In genomic region chr2:63662028-63662804, GRCh38 we compare ENCODE assay signal across 13 cellular contexts.
DNase-seq lines count a peak whose midpoint lies in the region; ATAC-seq and TF ChIP-seq lines count a peak whose summit lies in the region.
"Had no signal": no experiment of that assay in that cellular context is flagged by ENCODE, and none has a peak within 500 bp of the region (broad histone marks: within the 10 kb centered on the region; RNA-seq: fewer than 3 reads in every experiment).

No MANE protein-coding gene starts in this region.

- peak overlapping the region; percentile 13; the same call in 1 of the 3 replicates for H2BK15ac ChIP-seq in IMR-90 (ENCODE audit: low read depth, low read length)

- H3K4me1 ChIP-seq in IMR-90 (ENCODE audit: control insufficient read depth, insufficient read depth, low read length): peaks cover 6% of the 10 kb centered on the region

- TF ChIP-seq CTCF in IMR-90 (conservative IDR thresholded peaks at IDR 0.05; ENCODE audit: low read depth, low read length) (no peak), choroid plexus epithelial cell (conservative IDR thresholded peaks at IDR 0.05; ENCODE audit: low read depth, low read length) (no peak)

- H3K27me3 Mint-ChIP-seq in activated naive CD4-positive, alpha-beta T cell treated with anti-CD3 and anti-CD28 coated beads for 36 hours (ENCODE audit: low read depth): peaks cover 13% of the 10 kb centered on the region

- no peaks in the 10 kb centered on the region for H3K79me1 ChIP-seq in IMR-90 (ENCODE audit: low read depth in 1 of 2, low read length in 2 of 2)

- no peak overlapping the region; the same call in 1 of the 2 replicates for H4K91ac ChIP-seq in IMR-90 (ENCODE audit: insufficient read depth, low read depth, low read length)

- H3K27ac Mint-ChIP-seq in activated naive CD4-positive, alpha-beta T cell treated with anti-CD3 and anti-CD28 coated beads for 36 hours: no peak overlapping the region
- H3K27ac Mint-ChIP-seq: CD8-positive, alpha-beta memory T cell had no signal

- H3K9me3 Mint-ChIP-seq in activated naive CD4-positive, alpha-beta T cell treated with anti-CD3 and anti-CD28 coated beads for 36 hours: no peaks in the 10 kb centered on the region
- H3K9me3 Mint-ChIP-seq: CD8-positive, alpha-beta memory T cell had no signal

- TF ChIP-seq POLR2A in IMR-90 (IDR thresholded peaks at IDR 0.05; ENCODE audit: low read depth, low read length): no peak

- H3K27me3 ChIP-seq in IMR-90 (ENCODE audit: control insufficient read depth, insufficient read depth, low read length): no peaks in the 10 kb centered on the region

- POLR2A ChIA-PET in IMR-90 (lab: Charles Lee; ENCODE audit: unreplicated experiment): no interaction called here

- H2AFZ ChIP-seq in IMR-90 (replicated peaks; ENCODE audit: low read length, poor library complexity): no peak overlapping the region

- H3K14ac ChIP-seq in IMR-90 (replicated peaks; ENCODE audit: low read depth, low read length): 0 out of 2 replicates have a peak overlapping the region, but pooled peaks have one; percentile 31

- H4K8ac ChIP-seq in IMR-90 (ENCODE audit: low read depth in 2 of 2, low read length in 2 of 2): no peak overlapping the region

- no peak overlapping the region for H3K18ac ChIP-seq in IMR-90 (ENCODE audit: low read depth, low read length)

- no peak overlapping the region for H3K4me2 ChIP-seq in IMR-90 (ENCODE audit: low read depth, low read length)

- peak overlapping the region; percentile 78 for H2BK120ac ChIP-seq in IMR-90 (ENCODE audit: low read depth, low read length)

- peak overlapping the region; percentile 75; the same call in 1 of the 2 replicates for H2BK20ac ChIP-seq in IMR-90 (ENCODE audit: low read depth, low read length)

- H3K27ac ChIP-seq in IMR-90 (ENCODE audit: insufficient read depth, low read length): no peak overlapping the region

- H4K20me1 ChIP-seq in IMR-90 (ENCODE audit: insufficient read depth, low read length): no peaks in the 10 kb centered on the region

- peaks cover 4% of the 10 kb centered on the region for H3K4me1 Mint-ChIP-seq in activated naive CD4-positive, alpha-beta T cell treated with anti-CD3 and anti-CD28 coated beads for 36 hours (ENCODE audit: low read depth)
- H3K4me1 Mint-ChIP-seq: CD8-positive, alpha-beta memory T cell had no signal

- no peak overlapping the region for H3K4me3 Mint-ChIP-seq in activated naive CD4-positive, alpha-beta T cell treated with anti-CD3 and anti-CD28 coated beads for 36 hours
- H3K4me3 Mint-ChIP-seq: CD8-positive, alpha-beta memory T cell had no signal

- in situ Hi-C loops in IMR-90 (cut with MboI; ENCODE audit: low sequenced_read_pairs): no loop called here

- no peak overlapping the region for H2BK5ac ChIP-seq in IMR-90 (ENCODE audit: low read depth, low read length, poor library complexity, severe bottlenecking)

- no peak overlapping the region for H3K9ac ChIP-seq in IMR-90 (ENCODE audit: low read depth, low read length)

- H3K9me1 ChIP-seq in IMR-90 (ENCODE audit: insufficient read depth, low read length): no peaks in the 10 kb centered on the region

- DNase-seq in IMR-90 (no peak), choroid plexus epithelial cell (ENCODE audit: low read depth) (peak; percentile 35), left lobe of liver (ENCODE audit: low spot score) (no peak), middle frontal gyrus (ENCODE audit: extremely low spot score, low spot score) (no peak), NCI-H2171 (lab: John Stamatoyannopoulos, UW) (no peak)
- DNase-seq in activated naive CD4-positive, alpha-beta T cell treated with anti-CD3 and anti-CD28 coated beads for 36 hours: no peak
- DNase-seq: CD8-positive, alpha-beta memory T cell; KG1; NCI-H1048; NCI-H774 had no signal

- dilution Hi-C loops in IMR-90 (cut with HindIII; ENCODE audit: low sequenced_read_pairs, unreplicated experiment): no loop called here

- ATAC-seq in IMR-90 (ENCODE audit: low read depth) (no peak), left lobe of liver (peak; percentile 7), GM18498 (IDR thresholded peaks at IDR 0.05; ENCODE audit: unreplicated experiment) (no peak)
- ATAC-seq: Right ventricle myocardium inferior, SK-N-SH treated with all-trans-retinoic acid at 6 μM for 48 hours had no signal

- no peak overlapping the region for H3K56ac ChIP-seq in IMR-90 (ENCODE audit: extremely low read depth, insufficient read depth, low read length)

- intact Hi-C loops in IMR-90 (cut with micrococcal nuclease): no loop called here
- intact Hi-C loops in activated naive CD4-positive, alpha-beta T cell treated with anti-CD3 and anti-CD28 coated beads for 36 hours (cut with micrococcal nuclease): no loop called here

- CTCF ChIA-PET in IMR-90 (lab: Yijun Ruan, JAX): interaction anchor here (0.7 kb wide), 1 partner anchor 230 kb away, joined by 3 read pairs; no protein-coding TSS in a partner anchor
- CTCF ChIA-PET in activated naive CD4-positive, alpha-beta T cell treated with anti-CD3 and anti-CD28 coated beads for 36 hours (lab: Charles Lee): interaction anchor here (1.1 kb wide), 1 partner anchor 8 kb away, joined by 3 read pairs; no protein-coding TSS in a partner anchor

- H3K4me3 ChIP-seq in IMR-90 (ENCODE audit: insufficient read depth, low read depth, low read length): no peak overlapping the region
- H3K4me3 ChIP-seq in choroid plexus epithelial cell (ENCODE audit: low read depth, low read length): no peak overlapping the region

- peak overlapping the region; percentile 50; the same call in 1 of the 2 replicates for H3K4ac ChIP-seq in IMR-90 (ENCODE audit: low read depth, low read length)

- H3K23ac ChIP-seq in IMR-90 (ENCODE audit: low read depth, low read length): no peak overlapping the region

- no peaks in the 10 kb centered on the region for H3K36me3 Mint-ChIP-seq in activated naive CD4-positive, alpha-beta T cell treated with anti-CD3 and anti-CD28 coated beads for 36 hours (ENCODE audit: low read depth)
- H3K36me3 Mint-ChIP-seq: CD8-positive, alpha-beta memory T cell had no signal

- no CpG with 5 or more reads among the region's 3 CpGs for WGBS in IMR-90 (ENCODE audit: extremely low coverage in 2 of 2, insufficient read length in 1 of 2), 2 experiments

- H4K5ac ChIP-seq in IMR-90 (ENCODE audit: low read depth, low read length): no peak overlapping the region; the same call in 1 of the 2 replicates

- H2AK5ac ChIP-seq in IMR-90 (ENCODE audit: low read depth, low read length): no peak overlapping the region

- no peak overlapping the region for H2AK9ac ChIP-seq in IMR-90 (replicated peaks; ENCODE audit: low read depth, low read length, poor library complexity)

- no TSS peak for BruUV-seq in IMR-90 (replicated peaks; lab: Mats Ljungman, UMichigan)

- no peaks in the 10 kb centered on the region for H3K9me3 ChIP-seq in IMR-90 (ENCODE audit: control insufficient read depth, insufficient read depth, low read length)

- no peak for TF ChIP-seq RAD21 in IMR-90 (IDR thresholded peaks at IDR 0.05; ENCODE audit: low read length)

- H3K36me3 ChIP-seq in IMR-90 (ENCODE audit: control insufficient read depth, insufficient read depth, low read length): no peaks in the 10 kb centered on the region

TF ChIP-seq in IMR-90, 13 proteins besides CTCF, POLR2A, EP300 and RAD21:
- TF ChIP-seq CHD1 (IDR thresholded peaks at IDR 0.05; ENCODE audit: low read depth, low read length) (no peak), MAFK (IDR thresholded peaks at IDR 0.05; ENCODE audit: low read depth, low read length) (no peak), FOS (IDR thresholded peaks at IDR 0.05; ENCODE audit: low read depth, low read length) (no peak), CEBPB (IDR thresholded peaks at IDR 0.05; ENCODE audit: low read depth, low read length) (no peak), RCOR1 (IDR thresholded peaks at IDR 0.05; ENCODE audit: insufficient replicate concordance, low read length) (no peak), NFE2L2 (IDR thresholded peaks at IDR 0.05; ENCODE audit: low read depth, low read length) (no peak), RFX5 (IDR thresholded peaks at IDR 0.05; ENCODE audit: low read depth, low read length) (no peak), USF2 (IDR thresholded peaks at IDR 0.05; ENCODE audit: low read depth, low read length) (no peak), MAZ (IDR thresholded peaks at IDR 0.05; ENCODE audit: borderline replicate concordance, low read depth, low read length) (no peak), BHLHE40 (IDR thresholded peaks at IDR 0.05; ENCODE audit: low read depth, low read length) (no peak), SMC3 (IDR thresholded peaks at IDR 0.05; ENCODE audit: low read depth, low read length) (no peak), ELK1 (IDR thresholded peaks at IDR 0.05; ENCODE audit: borderline replicate concordance, low read depth, low read length) (no peak), MXI1 (IDR thresholded peaks at IDR 0.05; ENCODE audit: borderline replicate concordance, low read depth, low read length) (no peak)
